17 cellular contexts compared by ENCODE assay signal in genomic region chr4:57124145-57124544, GRCh38. TPM values are rescaled to one million over a fixed set of nuclear protein-coding genes. Genes with fewer than 3 reads are reported as not detected.
DNase-seq lines count a peak whose midpoint lies in the region; ATAC-seq and TF ChIP-seq lines count a peak whose summit lies in the region.
"Had no signal": no experiment of that assay in that cellular context is flagged by ENCODE, and none has a peak within 500 bp of the region (broad histone marks: within the 10 kb centered on the region; RNA-seq: fewer than 3 reads in every experiment).

No MANE protein-coding gene starts in this region.

- no peak overlapping the region for H3K4me3 ChIP-seq in SK-N-SH (ENCODE audit: low read depth in 2 of 2, low read length in 1 of 2)
- H3K4me3 ChIP-seq in fibroblast of the aortic adventitia (ENCODE audit: low read depth, low read length) = no peak overlapping the region
- H3K4me3 ChIP-seq: A549, GM12878, GM23338 had no signal

- H3K27ac Mint-ChIP-seq in immature natural killer cell = no peak overlapping the region
- H3K27ac Mint-ChIP-seq: CD14-positive monocyte; CD8-positive, alpha-beta T cell; GM23338; H9 had no signal

- no peak for TF ChIP-seq CTCF in SK-N-SH (IDR thresholded peaks at IDR 0.05)
- TF ChIP-seq CTCF in fibroblast of the aortic adventitia (IDR thresholded peaks at IDR 0.05; ENCODE audit: insufficient read depth, low read length) = no peak

- POLR2A ChIA-PET in SK-N-SH (lab: Yijun Ruan, JAX) = no interaction called here

- no peak overlapping the region for H2AFZ ChIP-seq in SK-N-SH (ENCODE audit: low read depth)
- H2AFZ ChIP-seq: GM23338 had no signal

- H3K27me3 ChIP-seq in SK-N-SH (ENCODE audit: insufficient read depth) = no peaks in the 10 kb centered on the region

- ATAC-seq in GM19324 (IDR thresholded peaks at IDR 0.05; ENCODE audit: low FRiP score, unreplicated experiment) = no peak
- ATAC-seq: A549; CD8-positive, alpha-beta T cell; GM12878; GM23338; HepG2 had no signal

- H3K4me1 Mint-ChIP-seq in immature natural killer cell = no peaks in the 10 kb centered on the region
- H3K4me1 Mint-ChIP-seq: GM23338, H9 had no signal

- H3K9ac ChIP-seq in SK-N-SH = no peak overlapping the region

- CTCF ChIA-PET in SK-N-SH (lab: Yijun Ruan, JAX) = interaction anchor here (1.3 kb wide), 1 partner anchor 86 kb away, joined by 7 read pairs; no protein-coding TSS in a partner anchor

- TF ChIP-seq EP300 in SK-N-SH (IDR thresholded peaks at IDR 0.05; ENCODE audit: borderline replicate concordance in 1 of 2, low read depth in 1 of 2, low read length in 1 of 2) = peak in 1 of 2 experiments; percentile 85; a peak in 2 of 4 replicates

- no peaks in the 10 kb centered on the region for H3K79me2 ChIP-seq in SK-N-SH (ENCODE audit: insufficient read depth)

- no peak for TF ChIP-seq RAD21 in SK-N-SH (IDR thresholded peaks at IDR 0.05; ENCODE audit: low read length)

- no peaks in the 10 kb centered on the region for H4K20me1 ChIP-seq in SK-N-SH (ENCODE audit: insufficient read depth)

- DNase-seq in NCI-H748 (lab: John Stamatoyannopoulos, UW; ENCODE audit: unreplicated experiment) = peak; percentile 66
- no peak for DNase-seq in NCI-H748 treated with DMSO at 0.1 percent for 48 hours (lab: John Stamatoyannopoulos, UW)
- DNase-seq in NCI-H1105 (lab: John Stamatoyannopoulos, UW) = peak; percentile 49
- peak; percentile 36 for DNase-seq in SK-N-SH
- peak; percentile 57 for DNase-seq in fibroblast of the aortic adventitia (ENCODE audit: low read depth)
- no peak for DNase-seq in immature natural killer cell
- no peak for DNase-seq in activated CD4-positive, CD25-positive, alpha-beta regulatory T cell treated with anti-CD3 and anti-CD28 coated beads, Interleukin-2, amount 50 U/mL, for 72 hours
- DNase-seq: Caco-2; CD8-positive, alpha-beta T cell; DMS79; H9 had no signal

- peaks cover 0 to 8% of the 10 kb centered on the region in 2 experiments; a peak in 2 of 4 replicates for H3K4me1 ChIP-seq in SK-N-SH (ENCODE audit: control insufficient read depth in 1 of 2, insufficient read depth in 2 of 2, low read depth in 1 of 2, low read length in 1 of 2)

- peaks cover 14% of the 10 kb centered on the region for H3F3A ChIP-seq in SK-N-SH (replicated peaks; ENCODE audit: insufficient read depth)

- H3K27me3 Mint-ChIP-seq in immature natural killer cell (ENCODE audit: low read depth in 3 of 3) = peaks cover 5 to 10% (median 7%) of the 10 kb centered on the region in 3 donors

- H3K27ac ChIP-seq in SK-N-SH (ENCODE audit: low read depth in 2 of 2, low read length in 1 of 2) = peak overlapping the region in 1 of 2 experiments; percentile 78; a peak in 2 of 4 replicates
- H3K27ac ChIP-seq: A549 had no signal

- no peaks in the 10 kb centered on the region for H3K9me2 ChIP-seq in SK-N-SH

- H3K9me3 Mint-ChIP-seq in immature natural killer cell = peaks cover 0 to 7% (median 0%) of the 10 kb centered on the region in 6 donors

- no peaks in the 10 kb centered on the region for H3K9me3 ChIP-seq in SK-N-SH

- no peak overlapping the region for H3K4me3 Mint-ChIP-seq in immature natural killer cell
- H3K4me3 Mint-ChIP-seq: CD14-positive monocyte; CD8-positive, alpha-beta T cell; GM23338; H9 had no signal

- H3K36me3 Mint-ChIP-seq in immature natural killer cell = peaks cover 5 to 6% (median 5%) of the 10 kb centered on the region in 3 donors
- H3K36me3 Mint-ChIP-seq: CD14-positive monocyte; CD8-positive, alpha-beta T cell had no signal

- no peaks in the 10 kb centered on the region for H3K36me3 ChIP-seq in SK-N-SH (replicated peaks in 1 of 2; ENCODE audit: control insufficient read depth in 1 of 2, insufficient read depth in 2 of 2, low read length in 1 of 2)

- no peak overlapping the region for H3K4me2 ChIP-seq in SK-N-SH
- H3K4me2 ChIP-seq: A549, GM23338 had no signal

TF ChIP-seq in SK-N-SH, 30 proteins besides CTCF, POLR2A, EP300 and RAD21 (continues in another document):
- no peak for TF ChIP-seq FOXJ3 (CRISPR knock-in tag; IDR thresholded peaks at IDR 0.05)
- TF ChIP-seq GABPA (IDR thresholded peaks at IDR 0.05; ENCODE audit: low read depth) = no peak
- 0 out of 2 replicates have a peak, but pooled peaks have one; percentile 14 for TF ChIP-seq TCF12 (IDR thresholded peaks at IDR 0.05)
- TF ChIP-seq GATA2 (CRISPR knock-in tag; IDR thresholded peaks at IDR 0.05) = peak; percentile 46; the same call in 1 of the 2 replicates
- TF ChIP-seq RXRA (IDR thresholded peaks at IDR 0.05; ENCODE audit: borderline replicate concordance, low read depth) = no peak
- 0 out of 2 replicates have a peak, but pooled peaks have one; percentile 3 for TF ChIP-seq NFIC (IDR thresholded peaks at IDR 0.05; ENCODE audit: borderline replicate concordance)
- no peak for TF ChIP-seq TAF1 (IDR thresholded peaks at IDR 0.05; ENCODE audit: borderline replicate concordance, low read depth, low read length)
- TF ChIP-seq POLR2AphosphoS5 (IDR thresholded peaks at IDR 0.05; ENCODE audit: low read depth, low read length) = no peak
- no peak for TF ChIP-seq TEAD4 (IDR thresholded peaks at IDR 0.05; ENCODE audit: borderline replicate concordance, insufficient read depth)
- TF ChIP-seq FOXM1 (IDR thresholded peaks at IDR 0.05; ENCODE audit: low read depth) = no peak
- TF ChIP-seq MAX (IDR thresholded peaks at IDR 0.05; ENCODE audit: low read depth) = no peak
- TF ChIP-seq ZBTB33 (IDR thresholded peaks at IDR 0.05; ENCODE audit: borderline replicate concordance, low read depth) = no peak
- no peak for TF ChIP-seq NRF1 (IDR thresholded peaks at IDR 0.05; ENCODE audit: low read depth, low read length)
- no peak; the same call in 1 of the 2 replicates for TF ChIP-seq MXI1 (IDR thresholded peaks at IDR 0.05; ENCODE audit: low read depth, low read length)
- TF ChIP-seq RFX5 (IDR thresholded peaks at IDR 0.05; ENCODE audit: low read length) = no peak
- TF ChIP-seq USF2 (IDR thresholded peaks at IDR 0.05; ENCODE audit: borderline replicate concordance, low read depth, low read length) = no peak
- no peak for TF ChIP-seq JUND (IDR thresholded peaks at IDR 0.05)
- TF ChIP-seq MEF2A (IDR thresholded peaks at IDR 0.05; ENCODE audit: borderline replicate concordance, low read depth) = no peak
- TF ChIP-seq RCOR1 (IDR thresholded peaks at IDR 0.05; ENCODE audit: low read length) = peak; percentile 65
- no peak for TF ChIP-seq PBX3 (IDR thresholded peaks at IDR 0.05)
- no peak for TF ChIP-seq ELF1 (IDR thresholded peaks at IDR 0.05)
- TF ChIP-seq CHD2 (IDR thresholded peaks at IDR 0.05; ENCODE audit: low read length, partially characterized antibody) = peak; percentile 58
- TF ChIP-seq, protein P1, sequence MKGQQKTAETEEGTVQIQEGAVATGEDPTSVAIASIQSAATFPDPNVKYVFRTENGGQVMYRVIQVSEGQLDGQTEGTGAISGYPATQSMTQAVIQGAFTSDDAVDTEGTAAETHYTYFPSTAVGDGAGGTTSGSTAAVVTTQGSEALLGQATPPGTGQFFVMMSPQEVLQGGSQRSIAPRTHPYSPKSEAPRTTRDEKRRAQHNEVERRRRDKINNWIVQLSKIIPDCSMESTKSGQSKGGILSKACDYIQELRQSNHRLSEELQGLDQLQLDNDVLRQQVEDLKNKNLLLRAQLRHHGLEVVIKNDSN (IDR thresholded peaks at IDR 0.05; ENCODE audit: borderline replicate concordance, low read depth) = no peak
- no peak for TF ChIP-seq YY1 (IDR thresholded peaks at IDR 0.05; ENCODE audit: low read depth)

RNA-seq across cellular contexts. Expression of gene IGFBP7, which starts 14.0 kb away (rescaled TPM):
- 0.38 and 0.71 TPM in 2 replicates for polyA plus RNA-seq in SK-N-SH (2012; rRNA removed)
- 0.39 and 0.67 TPM in 2 replicates for polyA plus RNA-seq in SK-N-SH (2012; cell fraction: cytosol; rRNA removed)
- polyA plus RNA-seq in SK-N-SH (2012; cell fraction: nucleus; rRNA removed) = 0.77 and 1.4 TPM in 2 replicates
- total RNA-seq in fibroblast of the aortic adventitia (ENCODE audit: low replicate concordance) = 263 and 2,449 TPM in 2 replicates
- polyA plus RNA-seq in immature natural killer cell = 100 to 1,000 TPM; 192 to 270 (median 246) TPM
- total RNA-seq: CD8-positive, alpha-beta T cell had no signal

Comparison
In these comparisons a context has a peak if more than half of its experiments do, and no peak if none do; other contexts are left out.
1. DNase-seq: peak in NCI-H748 (single experiment), NCI-H1105 (single experiment), SK-N-SH (single experiment) and fibroblast of the aortic adventitia (single experiment); none in NCI-H748 treated with DMSO at 0.1 percent for 48 hours (single experiment), immature natural killer cell (0 of 3) and activated CD4-positive, CD25-positive, alpha-beta regulatory T cell treated with anti-CD3 and anti-CD28 coated beads, Interleukin-2, amount 50 U/mL, for 72 hours (single experiment).
2. RNA of gene IGFBP7, which starts 14.0 kb away (polyA plus RNA-seq): 192 to 270 TPM in immature natural killer cell; 0.38 to 1.4 TPM in SK-N-SH; every median in the first group is over 10 times any median in the second.